24 cellular contexts compared by ENCODE assay signal in genomic region chr22:30774566-30774965, GRCh38.
"Had no signal": no experiment of that assay in that cellular context is flagged by ENCODE, and none has a peak within 500 bp of the region (broad histone marks: within the 10 kb centered on the region; RNA-seq: fewer than 3 reads in every experiment).

No MANE protein-coding gene starts in this region.

- ATAC-seq: effector memory CD8-positive, alpha-beta T cell; foreskin keratinocyte; gastrocnemius medialis; gastroesophageal sphincter; heart left ventricle; heart right ventricle had no signal

- H3K27ac ChIP-seq: colonic mucosa, coronary artery, dorsolateral prefrontal cortex, epithelial cell of prostate, esophagus muscularis mucosa, esophagus squamous epithelium, foreskin keratinocyte, gastrocnemius medialis, gastroesophageal sphincter, heart left ventricle, heart right ventricle, hepatocyte had no signal

- H3K4me1 ChIP-seq: colonic mucosa, esophagus muscularis mucosa, esophagus squamous epithelium, foreskin keratinocyte, gastrocnemius medialis, gastroesophageal sphincter had no signal

- H2AFZ ChIP-seq: hepatocyte had no signal

- DNase-seq: colonic mucosa; cortex of kidney; dermis blood vessel endothelial cell; dorsolateral prefrontal cortex; effector CD4-positive, alpha-beta T cell; effector CD8-positive, alpha-beta T cell; effector memory CD4-positive, alpha-beta T cell; effector memory CD8-positive, alpha-beta T cell; endodermal cell; erythroblast; esophagus squamous epithelium; foreskin fibroblast; foreskin keratinocyte; foreskin melanocyte; gastrocnemius medialis; glutamatergic neuron; head of caudate nucleus; heart left ventricle; heart right ventricle had no signal

- H3K4me2 ChIP-seq: hepatocyte had no signal

- H3K36me3 ChIP-seq: colonic mucosa, esophagus muscularis mucosa, esophagus squamous epithelium, gastrocnemius medialis, gastroesophageal sphincter, heart left ventricle, heart right ventricle had no signal

- H3K79me2 ChIP-seq: hepatocyte had no signal

- H3K4me3 ChIP-seq: colonic mucosa, coronary artery, dorsolateral prefrontal cortex, esophagus muscularis mucosa, esophagus squamous epithelium, gastrocnemius medialis, gastroesophageal sphincter, heart left ventricle, heart right ventricle, hepatocyte had no signal

- H3K27me3 ChIP-seq: colonic mucosa, dorsolateral prefrontal cortex, esophagus muscularis mucosa, esophagus squamous epithelium, foreskin keratinocyte, gastrocnemius medialis, gastroesophageal sphincter, heart left ventricle, heart right ventricle, hepatocyte had no signal

- H3K9me3 ChIP-seq: colonic mucosa, esophagus muscularis mucosa, esophagus squamous epithelium, gastrocnemius medialis, gastroesophageal sphincter, heart left ventricle, heart right ventricle had no signal
